In the genomic region with DNA sequence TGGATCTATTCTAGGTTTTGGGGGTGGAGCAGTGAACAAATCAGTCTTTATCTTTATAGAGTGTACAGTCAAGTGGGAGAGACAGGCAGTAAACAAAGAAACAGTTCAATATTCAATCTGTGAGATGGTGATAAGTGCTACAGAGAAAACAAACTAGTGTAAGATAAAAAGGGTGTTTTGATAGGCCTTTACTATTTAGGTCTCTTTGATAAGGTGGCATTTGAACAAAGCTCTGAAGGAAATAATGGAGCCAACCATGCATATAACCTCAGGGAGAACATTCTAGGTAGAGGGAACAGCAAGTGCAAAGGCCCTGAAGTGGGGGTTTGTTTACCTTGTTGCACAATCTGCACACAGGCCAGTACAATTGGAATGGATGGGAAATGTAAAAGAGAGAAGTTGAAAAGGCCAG, we compare ENCODE assay signal across 1 cellular context.
TF ChIP-seq lines count a peak whose summit lies in the region.

No MANE protein-coding gene starts in this region.

TF ChIP-seq in liver, 16 proteins besides CTCF, POLR2A, EP300 and RAD21 (continued from another document):
- TF ChIP-seq JUND (IDR thresholded peaks at IDR 0.05) = peak in 1 of 2 donors; percentile 79
- TF ChIP-seq, protein P1, sequence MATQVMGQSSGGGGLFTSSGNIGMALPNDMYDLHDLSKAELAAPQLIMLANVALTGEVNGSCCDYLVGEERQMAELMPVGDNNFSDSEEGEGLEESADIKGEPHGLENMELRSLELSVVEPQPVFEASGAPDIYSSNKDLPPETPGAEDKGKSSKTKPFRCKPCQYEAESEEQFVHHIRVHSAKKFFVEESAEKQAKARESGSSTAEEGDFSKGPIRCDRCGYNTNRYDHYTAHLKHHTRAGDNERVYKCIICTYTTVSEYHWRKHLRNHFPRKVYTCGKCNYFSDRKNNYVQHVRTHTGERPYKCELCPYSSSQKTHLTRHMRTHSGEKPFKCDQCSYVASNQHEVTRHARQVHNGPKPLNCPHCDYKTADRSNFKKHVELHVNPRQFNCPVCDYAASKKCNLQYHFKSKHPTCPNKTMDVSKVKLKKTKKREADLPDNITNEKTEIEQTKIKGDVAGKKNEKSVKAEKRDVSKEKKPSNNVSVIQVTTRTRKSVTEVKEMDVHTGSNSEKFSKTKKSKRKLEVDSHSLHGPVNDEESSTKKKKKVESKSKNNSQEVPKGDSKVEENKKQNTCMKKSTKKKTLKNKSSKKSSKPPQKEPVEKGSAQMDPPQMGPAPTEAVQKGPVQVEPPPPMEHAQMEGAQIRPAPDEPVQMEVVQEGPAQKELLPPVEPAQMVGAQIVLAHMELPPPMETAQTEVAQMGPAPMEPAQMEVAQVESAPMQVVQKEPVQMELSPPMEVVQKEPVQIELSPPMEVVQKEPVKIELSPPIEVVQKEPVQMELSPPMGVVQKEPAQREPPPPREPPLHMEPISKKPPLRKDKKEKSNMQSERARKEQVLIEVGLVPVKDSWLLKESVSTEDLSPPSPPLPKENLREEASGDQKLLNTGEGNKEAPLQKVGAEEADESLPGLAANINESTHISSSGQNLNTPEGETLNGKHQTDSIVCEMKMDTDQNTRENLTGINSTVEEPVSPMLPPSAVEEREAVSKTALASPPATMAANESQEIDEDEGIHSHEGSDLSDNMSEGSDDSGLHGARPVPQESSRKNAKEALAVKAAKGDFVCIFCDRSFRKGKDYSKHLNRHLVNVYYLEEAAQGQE (IDR thresholded peaks at IDR 0.05) = peak; percentile 77
- peak; percentile 95 for TF ChIP-seq YY1 (IDR thresholded peaks at IDR 0.05)
- TF ChIP-seq SP1 (IDR thresholded peaks at IDR 0.05) = peak; percentile 77
TF ChIP-seq in liver: peak in this region for 12.
